ENCODE assay signal across 8 cellular contexts in genomic region chr10:73730153-73730906, GRCh38. TPM values are rescaled to one million over a fixed set of nuclear protein-coding genes. Genes with fewer than 3 reads are reported as not detected.
DNase-seq lines count a peak whose midpoint lies in the region; ATAC-seq and TF ChIP-seq lines count a peak whose summit lies in the region.

No MANE protein-coding gene starts in this region.

- ATAC-seq in GM19397 (IDR thresholded peaks at IDR 0.05; ENCODE audit: unreplicated experiment) = peak; percentile 85
- peak; percentile 81 for ATAC-seq in HG03571 (IDR thresholded peaks at IDR 0.05; ENCODE audit: unreplicated experiment)
- ATAC-seq in activated CD8-positive, alpha-beta T cell treated with anti-CD3 and anti-CD28 coated beads, Interleukin-2, amount 10 ng/mL, durations not matched to agents 7 days and 5 days = peak; percentile 93
- ATAC-seq in lower lobe of right lung = peak; percentile 93 to 97

- peak overlapping the region; percentile 89 for H3K27ac ChIP-seq in lower lobe of right lung

- no peaks in the 10 kb centered on the region for H3K9me3 ChIP-seq in lower lobe of right lung

- H3K4me1 Mint-ChIP-seq in activated CD8-positive, alpha-beta T cell treated with anti-CD3 and anti-CD28 coated beads, Interleukin-2, amount 10 ng/mL, durations not matched to agents 7 days and 5 days (ENCODE audit: low read depth) = peaks cover 16% of the 10 kb centered on the region

- peak overlapping the region; percentile 85 for H3K4me3 ChIP-seq in lower lobe of right lung

- peak overlapping the region; percentile 97 for H3K27ac Mint-ChIP-seq in activated CD8-positive, alpha-beta T cell treated with anti-CD3 and anti-CD28 coated beads, Interleukin-2, amount 10 ng/mL, durations not matched to agents 7 days and 5 days

- intact Hi-C loops in lower lobe of right lung (cut with DNase I) = no loop called here

- H3K4me1 ChIP-seq in lower lobe of right lung = peaks cover 31% of the 10 kb centered on the region

- peak overlapping the region; percentile 92 for H3K4me3 Mint-ChIP-seq in activated CD8-positive, alpha-beta T cell treated with anti-CD3 and anti-CD28 coated beads, Interleukin-2, amount 10 ng/mL, durations not matched to agents 7 days and 5 days

- H3K27me3 Mint-ChIP-seq in activated CD8-positive, alpha-beta T cell treated with anti-CD3 and anti-CD28 coated beads, Interleukin-2, amount 10 ng/mL, durations not matched to agents 7 days and 5 days (ENCODE audit: low read depth) = no peaks in the 10 kb centered on the region

- DNase-seq in CD1c-positive myeloid dendritic cell (ENCODE audit: extremely low spot score) (peak; percentile 95), NCI-H82 treated with DMSO at 0.1 percent for 48 hours (lab: John Stamatoyannopoulos, UW; ENCODE audit: unreplicated experiment) (peak; percentile 79), ecto neural progenitor cell (ENCODE audit: low spot score) (peak; percentile 94), lower lobe of right lung (peak; percentile 89)
- DNase-seq in activated CD8-positive, alpha-beta T cell treated with anti-CD3 and anti-CD28 coated beads, Interleukin-2, amount 10 ng/mL, durations not matched to agents 7 days and 5 days = peak; percentile 94
- DNase-seq in stimulated activated CD4-positive, alpha-beta T cell treated with anti-CD3 and anti-CD28 coated beads, TNF-alpha, amount 100 ng/mL, for 1 hour (ENCODE audit: low read depth in 3 of 3, low spot score in 1 of 3) = peak; percentile 74 to 91 (median 83)

- H3K27me3 ChIP-seq in lower lobe of right lung (ENCODE audit: low read depth) = no peaks in the 10 kb centered on the region

- H3K36me3 ChIP-seq in lower lobe of right lung = peaks cover 60% of the 10 kb centered on the region

- no peak for TF ChIP-seq CTCF in lower lobe of right lung (IDR thresholded peaks at IDR 0.05)

- peaks cover 23% of the 10 kb centered on the region for H3K36me3 Mint-ChIP-seq in activated CD8-positive, alpha-beta T cell treated with anti-CD3 and anti-CD28 coated beads, Interleukin-2, amount 10 ng/mL, durations not matched to agents 7 days and 5 days (ENCODE audit: low read depth)

- POLR2A ChIA-PET in activated CD8-positive, alpha-beta T cell treated with anti-CD3 and anti-CD28 coated beads, Interleukin-2, amount 10 ng/mL, durations not matched to agents 7 days and 5 days (lab: Charles Lee) = interaction anchor here (0.6 to 2.5 kb wide), 14 partner anchors 11 to 1504 kb away, joined by 3 to 27 read pairs (median 4); partner anchors contain the start of genes CHCHD1, DNAJC9, PPP3CB and SEC24C

- no peaks in the 10 kb centered on the region for H3K9me3 Mint-ChIP-seq in activated CD8-positive, alpha-beta T cell treated with anti-CD3 and anti-CD28 coated beads, Interleukin-2, amount 10 ng/mL, durations not matched to agents 7 days and 5 days (ENCODE audit: insufficient read depth)

- CTCF ChIA-PET in activated CD8-positive, alpha-beta T cell treated with anti-CD3 and anti-CD28 coated beads, Interleukin-2, amount 10 ng/mL, durations not matched to agents 7 days and 5 days (lab: Charles Lee) = interaction anchor here (0.7 to 3.1 kb wide), 6 partner anchors 13 to 87 kb away, joined by 3 to 13 read pairs (median 6); partner anchors contain the start of genes CHCHD1 and SEC24C

RNA-seq across cellular contexts. Expression of gene SEC24C, which starts 13.8 kb away (rescaled TPM):
- 10 to 100 TPM; 88.9 to 94.6 TPM for total RNA-seq in activated CD8-positive, alpha-beta T cell treated with anti-CD3 and anti-CD28 coated beads, Interleukin-2, amount 10 ng/mL, durations not matched to agents 7 days and 5 days
- total RNA-seq in lower lobe of right lung = 71.4 TPM

RNA-seq across cellular contexts. Expression of gene AGAP5, which starts 32.4 kb away (rescaled TPM):
- total RNA-seq in activated CD8-positive, alpha-beta T cell treated with anti-CD3 and anti-CD28 coated beads, Interleukin-2, amount 10 ng/mL, durations not matched to agents 7 days and 5 days = 1 to 10 TPM; 9.3 to 10.0 TPM
- 9.1 TPM for total RNA-seq in lower lobe of right lung

RNA-seq across cellular contexts. Expression of gene CHCHD1, which starts 51.5 kb away (rescaled TPM):
- total RNA-seq in activated CD8-positive, alpha-beta T cell treated with anti-CD3 and anti-CD28 coated beads, Interleukin-2, amount 10 ng/mL, durations not matched to agents 7 days and 5 days = 10 to 100 TPM; 33.0 to 35.3 TPM
- 21.1 TPM for total RNA-seq in lower lobe of right lung

RNA-seq across cellular contexts. Expression of gene ZSWIM8, which starts 55.1 kb away (rescaled TPM):
- 10 to 100 TPM; 58.3 to 69.3 TPM for total RNA-seq in activated CD8-positive, alpha-beta T cell treated with anti-CD3 and anti-CD28 coated beads, Interleukin-2, amount 10 ng/mL, durations not matched to agents 7 days and 5 days
- 125 TPM for total RNA-seq in lower lobe of right lung

Comparison
In these comparisons a context has a peak if more than half of its experiments do, and no peak if none do; other contexts are left out.
1. Peak in every context shown above with its lines: DNase-seq, ATAC-seq, H3K4me3 ChIP-seq and H3K27ac ChIP-seq.